8 cellular contexts compared by ENCODE assay signal in genomic region chr10:6204063-6204340, GRCh38. TPM values are rescaled to one million over a fixed set of nuclear protein-coding genes. Genes with fewer than 3 reads are reported as not detected.
DNase-seq lines count a peak whose midpoint lies in the region; ATAC-seq and TF ChIP-seq lines count a peak whose summit lies in the region.

No MANE protein-coding gene starts in this region.

- H2AFZ ChIP-seq in Karpas-422 (ENCODE audit: low read length): peak overlapping the region; percentile 52; the same call in 1 of the 2 replicates

- ATAC-seq in GM21717 (IDR thresholded peaks at IDR 0.05; ENCODE audit: unreplicated experiment) (no peak), GM18870 (IDR thresholded peaks at IDR 0.05; ENCODE audit: unreplicated experiment) (no peak)

- peaks cover 29% of the 10 kb centered on the region for H3K4me1 ChIP-seq in A673 (ENCODE audit: insufficient read depth, low read length, poor library complexity, severe bottlenecking)
- H3K4me1 ChIP-seq in Karpas-422 (ENCODE audit: low read length): peaks cover 38% of the 10 kb centered on the region
- peaks cover 12% of the 10 kb centered on the region for H3K4me1 ChIP-seq in ovary (ENCODE audit: insufficient read depth)
- H3K4me1 ChIP-seq in urinary bladder (ENCODE audit: insufficient read depth): peaks cover 2% of the 10 kb centered on the region

- TF ChIP-seq CTCF in A673 (conservative IDR thresholded peaks at IDR 0.05; ENCODE audit: low read depth, low read length) (no peak), fibroblast of villous mesenchyme (IDR thresholded peaks at IDR 0.05; ENCODE audit: insufficient read depth, low read depth, low read length) (no peak), ovary (IDR thresholded peaks at IDR 0.05) (no peak)

- H3K4me1 Mint-ChIP-seq in activated T-helper 1 cell treated with anti-CD3 and anti-CD28 coated beads, Interleukin-12 subunit alpha, Interleukin-12 subunit beta, Interleukin-2, Interleukin-4 antibody, amounts not matched to agents 30 ng/mL and 10 ng/mL and 1 ng/mL, durations not matched to agents 14 hours and 24 hours and 36 hours (ENCODE audit: low read depth): peaks cover 44% of the 10 kb centered on the region

- no TSS peak for BruUV-seq in A673 (replicated peaks; lab: Mats Ljungman, UMichigan)

- H3K9me2 ChIP-seq in Karpas-422 (replicated peaks; ENCODE audit: insufficient read depth, low read length): no peaks in the 10 kb centered on the region

- peak overlapping the region; percentile 86 for H3K9ac ChIP-seq in Karpas-422 (ENCODE audit: low read length)

- peaks cover 30% of the 10 kb centered on the region; the same call in 1 of the 2 replicates for H4K20me1 ChIP-seq in Karpas-422 (ENCODE audit: insufficient read depth, low read depth, low read length)

- no peak overlapping the region for H3K27ac Mint-ChIP-seq in activated T-helper 1 cell treated with anti-CD3 and anti-CD28 coated beads, Interleukin-12 subunit alpha, Interleukin-12 subunit beta, Interleukin-2, Interleukin-4 antibody, amounts not matched to agents 30 ng/mL and 10 ng/mL and 1 ng/mL, durations not matched to agents 14 hours and 24 hours and 36 hours

- no peaks in the 10 kb centered on the region for H3K9me3 Mint-ChIP-seq in activated T-helper 1 cell treated with anti-CD3 and anti-CD28 coated beads, Interleukin-12 subunit alpha, Interleukin-12 subunit beta, Interleukin-2, Interleukin-4 antibody, amounts not matched to agents 30 ng/mL and 10 ng/mL and 1 ng/mL, durations not matched to agents 14 hours and 24 hours and 36 hours

- H3K4me3 Mint-ChIP-seq in activated T-helper 1 cell treated with anti-CD3 and anti-CD28 coated beads, Interleukin-12 subunit alpha, Interleukin-12 subunit beta, Interleukin-2, Interleukin-4 antibody, amounts not matched to agents 30 ng/mL and 10 ng/mL and 1 ng/mL, durations not matched to agents 14 hours and 24 hours and 36 hours: peak overlapping the region; percentile 96

- H3K36me3 ChIP-seq in A673 (ENCODE audit: insufficient read depth, low read length, poor library complexity, severe bottlenecking) (no peaks in the 10 kb centered on the region), Karpas-422 (ENCODE audit: insufficient read depth, low read length) (no peaks in the 10 kb centered on the region), ovary (no peaks in the 10 kb centered on the region), urinary bladder (ENCODE audit: insufficient read depth) (no peaks in the 10 kb centered on the region)

- CTCF ChIA-PET in A673 (lab: Charles Lee): interaction anchor here (0.9 kb wide), 1 partner anchor 198 kb away, joined by 4 read pairs; no protein-coding TSS in a partner anchor

- peak overlapping the region; percentile 71 for H3K4me3 ChIP-seq in A673 (ENCODE audit: low read depth, low read length, poor library complexity, severe bottlenecking)
- H3K4me3 ChIP-seq in Karpas-422 (ENCODE audit: low read length): peak overlapping the region; percentile 89
- peak overlapping the region; percentile 74 for H3K4me3 ChIP-seq in fibroblast of villous mesenchyme (ENCODE audit: low read depth, low read length)
- H3K4me3 ChIP-seq in ovary: peak overlapping the region; percentile 83
- H3K4me3 ChIP-seq in urinary bladder (ENCODE audit: low read depth, low read length): peak overlapping the region; percentile 79

- peaks cover 13% of the 10 kb centered on the region for H3K36me3 Mint-ChIP-seq in activated T-helper 1 cell treated with anti-CD3 and anti-CD28 coated beads, Interleukin-12 subunit alpha, Interleukin-12 subunit beta, Interleukin-2, Interleukin-4 antibody, amounts not matched to agents 30 ng/mL and 10 ng/mL and 1 ng/mL, durations not matched to agents 14 hours and 24 hours and 36 hours (ENCODE audit: low read depth)

- H3K4me2 ChIP-seq in Karpas-422 (ENCODE audit: low read depth, low read length, poor library complexity, severe bottlenecking): peak overlapping the region; percentile 97

- H3K9me3 ChIP-seq in A673 (ENCODE audit: low read depth, low read length, poor library complexity, severe bottlenecking) (no peaks in the 10 kb centered on the region), Karpas-422 (ENCODE audit: low read length) (no peaks in the 10 kb centered on the region), ovary (no peaks in the 10 kb centered on the region)

- intact Hi-C loops in A673 (cut with micrococcal nuclease; ENCODE audit: unreplicated experiment) (loop anchor here (5.0 to 10.0 kb wide), 2 partner anchors 117 to 141 kb away; partner anchors contain the start of gene RBM17), ovary (cut with DNase I) (loop anchor here in 3 of 4 donors (5.0 to 10.0 kb wide), 4 partner anchors 59 to 198 kb away; no protein-coding TSS in a partner anchor)
- intact Hi-C loops in activated T-helper 1 cell treated with anti-CD3 and anti-CD28 coated beads, Interleukin-12 subunit alpha, Interleukin-12 subunit beta, Interleukin-2, Interleukin-4 antibody, amounts not matched to agents 30 ng/mL and 10 ng/mL and 1 ng/mL, durations not matched to agents 14 hours and 24 hours and 36 hours (cut with micrococcal nuclease): loop anchor here (1.0 to 5.0 kb wide), 5 partner anchors 77 to 388 kb away; no protein-coding TSS in a partner anchor

- no peaks in the 10 kb centered on the region for H3K27me3 Mint-ChIP-seq in activated T-helper 1 cell treated with anti-CD3 and anti-CD28 coated beads, Interleukin-12 subunit alpha, Interleukin-12 subunit beta, Interleukin-2, Interleukin-4 antibody, amounts not matched to agents 30 ng/mL and 10 ng/mL and 1 ng/mL, durations not matched to agents 14 hours and 24 hours and 36 hours (ENCODE audit: insufficient read depth)

- TF ChIP-seq EP300 in ovary (IDR thresholded peaks at IDR 0.05): no peak

- H3K27ac ChIP-seq in A673 (ENCODE audit: low read depth, low read length, poor library complexity, severe bottlenecking): peak overlapping the region; percentile 48
- H3K27ac ChIP-seq in Karpas-422 (ENCODE audit: low read length): peak overlapping the region; percentile 54; the same call in 1 of the 2 replicates
- peak overlapping the region in 1 of 2 donors; percentile 89 for H3K27ac ChIP-seq in ovary
- H3K27ac ChIP-seq in urinary bladder (ENCODE audit: low read depth): peak overlapping the region; percentile 62

- no peak for TF ChIP-seq POLR2A in ovary (IDR thresholded peaks at IDR 0.05)

- DNase-seq in A673 (ENCODE audit: low spot score) (no peak), Karpas-422 (peak; percentile 50), fibroblast of villous mesenchyme (ENCODE audit: low read depth) (no peak), ovary (peak in 4 of 5 donors; percentile 46 to 67 (median 62))
- peak; percentile 68 for DNase-seq in activated T-helper 1 cell treated with anti-CD3 and anti-CD28 coated beads, Interleukin-12 subunit alpha, Interleukin-12 subunit beta, Interleukin-2, Interleukin-4 antibody, amounts not matched to agents 30 ng/mL and 10 ng/mL and 1 ng/mL, durations not matched to agents 14 hours and 24 hours and 36 hours (ENCODE audit: low spot score)

- H3K27me3 ChIP-seq in A673 (replicated peaks; ENCODE audit: insufficient read depth, low read depth, low read length, poor library complexity): no peaks in the 10 kb centered on the region
- H3K27me3 ChIP-seq in Karpas-422 (ENCODE audit: low read length): no peaks in the 10 kb centered on the region
- no peaks in the 10 kb centered on the region for H3K27me3 ChIP-seq in ovary

- peaks cover 41% of the 10 kb centered on the region for H3K79me2 ChIP-seq in Karpas-422 (ENCODE audit: low read length)

- WGBS in ovary, 3 donors: 2 to 3% (median 2%) methylated on average over 26 to 28 of the region's 28 CpGs
- 4% methylated on average over 28 of the region's 28 CpGs for WGBS in urinary bladder

- POLR2A ChIA-PET in A673 (lab: Charles Lee; ENCODE audit: low non-redundant PET): no interaction called here

RNA-seq across cellular contexts. Expression of gene PFKFB3, which starts 1.3 kb away (rescaled TPM):
- total RNA-seq in A673 (2021) (42.8 and 53.0 TPM in 2 replicates), fibroblast of villous mesenchyme (26.1 and 44.9 TPM in 2 replicates), ovary (10 to 100 TPM; 28.7 to 60.8 (median 41.6) TPM), urinary bladder (6.5 TPM)
- total RNA-seq in Karpas-422 (2014; rRNA removed; shearing (Covaris generic); ENCODE audit: low replicate concordance): 43.6 and 61.2 TPM in 2 replicates
- 90.3 and 93.8 TPM in 2 replicates for total RNA-seq in activated T-helper 1 cell treated with anti-CD3 and anti-CD28 coated beads, Interleukin-12 subunit alpha, Interleukin-12 subunit beta, Interleukin-2, Interleukin-4 antibody, amounts not matched to agents 30 ng/mL and 10 ng/mL and 1 ng/mL, durations not matched to agents 14 hours and 24 hours and 36 hours
- polyA plus RNA-seq in ovary (10 to 100 TPM; 15.3 to 24.5 TPM), urinary bladder (31.8 TPM)

Comparison
In these comparisons a context has a peak if more than half of its experiments do, and no peak if none do; other contexts are left out.
1. DNase-seq: peak in Karpas-422 (single experiment), activated T-helper 1 cell treated with anti-CD3 and anti-CD28 coated beads, Interleukin-12 subunit alpha, Interleukin-12 subunit beta, Interleukin-2, Interleukin-4 antibody, amounts not matched to agents 30 ng/mL and 10 ng/mL and 1 ng/mL, durations not matched to agents 14 hours and 24 hours and 36 hours (single experiment) and ovary (4 of 5); none in A673 (single experiment) and fibroblast of villous mesenchyme (single experiment).
2. Peak in every context shown above with its lines, with median percentiles within 50 percentile points of each other: H3K4me3 ChIP-seq.